8 cellular contexts compared by ENCODE assay signal in genomic region chr16:75320435-75320834, GRCh38.
DNase-seq lines count a peak whose midpoint lies in the region; ATAC-seq, FAIRE-seq and TF ChIP-seq lines count a peak whose summit lies in the region.

No MANE protein-coding gene starts in this region.

- no peaks in the 10 kb centered on the region for H3K79me2 ChIP-seq in K562 (ENCODE audit: control insufficient read depth, insufficient read depth, low read length)

- H4K20me1 ChIP-seq in K562 (replicated peaks; ENCODE audit: control insufficient read depth, insufficient read depth, low read length): no peaks in the 10 kb centered on the region

- WGBS in K562 (ENCODE audit: insufficient coverage, low coverage, missing lambda C conversion rate): 28% methylated on average over 3 of the region's 3 CpGs
- WGBS in mesodermal cell (ENCODE audit: insufficient coverage in 2 of 2), 2 experiments: 27 to 55% methylated on average over 3 of the region's 3 CpGs
- WGBS in esophagus muscularis mucosa: 78% methylated on average over 3 of the region's 3 CpGs

- H3K27ac ChIP-seq in K562 (ENCODE audit: extremely low read depth, low read depth, low read length) (no peak overlapping the region), mesodermal cell (ENCODE audit: low read depth, low read length, severe bottlenecking) (peak overlapping the region; percentile 72), esophagus muscularis mucosa (replicated peaks in 1 of 4) (no peak overlapping the region)

- no peaks in the 10 kb centered on the region for H3K27me3 ChIP-seq in K562 (ENCODE audit: control insufficient read depth in 2 of 2, insufficient read depth in 2 of 2, low read length in 2 of 2)
- no peaks in the 10 kb centered on the region for H3K27me3 ChIP-seq in esophagus muscularis mucosa

- peaks cover 10 to 13% of the 10 kb centered on the region in 2 experiments; a peak in 4 of 5 replicates for H3K4me1 ChIP-seq in K562 (replicated peaks in 1 of 2; ENCODE audit: control insufficient read depth in 2 of 2, insufficient read depth in 2 of 2, low read length in 2 of 2)
- H3K4me1 ChIP-seq in mesodermal cell (ENCODE audit: control insufficient read depth, insufficient read depth, low read length, poor library complexity, severe bottlenecking): peaks cover 48% of the 10 kb centered on the region
- H3K4me1 ChIP-seq in esophagus muscularis mucosa: peaks cover 0 to 9% (median 4%) of the 10 kb centered on the region in 4 donors

- H3K36me3 ChIP-seq in K562 (ENCODE audit: control insufficient read depth, insufficient read depth, low read length) (0 out of 3 replicates have a peak, but pooled peaks cover 2% of the 10 kb centered on the region), mesodermal cell (ENCODE audit: control insufficient read depth, insufficient read depth, low read length) (peaks cover 4% of the 10 kb centered on the region), esophagus muscularis mucosa (peaks cover 0 to 5% (median 1%) of the 10 kb centered on the region in 4 donors)

- TF ChIP-seq CTCF in AG04449 (IDR thresholded peaks at IDR 0.05; ENCODE audit: insufficient read depth, low read length, missing control alignments) (no peak), HFF-Myc (IDR thresholded peaks at IDR 0.05; ENCODE audit: low read depth, low read length, missing control alignments) (no peak), K562 (IDR thresholded peaks at IDR 0.05 in 2 of 3, conservative IDR thresholded peaks at IDR 0.05 in 1 of 3; ENCODE audit: insufficient read depth in 2 of 3, low read depth in 1 of 3, low read length in 3 of 3) (peak in 1 of 3 experiments; percentile 30; a peak in 1 of 6 replicates), esophagus muscularis mucosa (IDR thresholded peaks at IDR 0.05) (no peak)

- H3K4me3 ChIP-seq in AG04449 (ENCODE audit: low read depth, low read length) (peak overlapping the region; percentile 39), HFF-Myc (replicated peaks; ENCODE audit: low read depth, low read length) (peak overlapping the region; percentile 27), K562 (no peak overlapping the region), mesodermal cell (ENCODE audit: extremely low read depth, insufficient read depth, low read length, poor library complexity, severe bottlenecking) (no peak overlapping the region), esophagus muscularis mucosa (no peak overlapping the region)

- peak; percentile 6 for FAIRE-seq in K562 (lab: Jason Lieb, UNC)

- intact Hi-C loops in K562 (cut with micrococcal nuclease) (loop anchor here (5.0 kb wide), 1 partner anchor 68 kb away; the partner anchor contains the start of gene BCAR1), esophagus muscularis mucosa (cut with DNase I) (no loop called here)

- no peak for DNase-seq in AG04449 (ENCODE audit: low read depth, low spot score)
- DNase-seq in HFF-Myc (ENCODE audit: extremely low read depth, low read depth): no peak
- peak in 1 of 4 experiments; percentile 19 for DNase-seq in K562 (ENCODE audit: extremely low read depth in 1 of 4, low spot score in 3 of 4)
- DNase-seq in esophagus muscularis mucosa (ENCODE audit: extremely low spot score): no peak
- no peak for DNase-seq in islet precursor cell

- no peaks in the 10 kb centered on the region for H3K9me3 ChIP-seq in K562 (replicated peaks; ENCODE audit: control insufficient read depth, insufficient read depth, low read depth, low read length)
- no peaks in the 10 kb centered on the region for H3K9me3 ChIP-seq in mesodermal cell (ENCODE audit: control insufficient read depth, low read length)
- H3K9me3 ChIP-seq in esophagus muscularis mucosa: no peaks in the 10 kb centered on the region

- TF ChIP-seq POLR2A in K562 (conservative IDR thresholded peaks at IDR 0.05) (no peak), esophagus muscularis mucosa (IDR thresholded peaks at IDR 0.05; ENCODE audit: low read depth) (no peak)

- no peak overlapping the region for H3K4me2 ChIP-seq in K562 (ENCODE audit: insufficient read depth, low read length)

- peak; percentile 42 to 48 for TF ChIP-seq RAD21 in K562 (CRISPR knock-in tag; conservative IDR thresholded peaks at IDR 0.05 in 1 of 2, IDR thresholded peaks at IDR 0.05 in 1 of 2)

- in situ Hi-C loops in K562 (cut with MboI): no loop called here

- POLR2A ChIA-PET in AG04449 (lab: Yijun Ruan, JAX) (interaction anchor here (0.8 to 1.0 kb wide), 2 partner anchors 9 to 75 kb away, joined by 3 read pairs; no protein-coding TSS in a partner anchor), K562 (lab: Yijun Ruan, JAX) (interaction anchor here (0.9 to 2.1 kb wide), 2 partner anchors 10 to 15 kb away, joined by 3 to 7 read pairs; no protein-coding TSS in a partner anchor)

- CTCF ChIA-PET in AG04449 (lab: Yijun Ruan, JAX) (interaction anchor here (1.0 to 2.9 kb wide), 4 partner anchors 10 to 197 kb away, joined by 3 to 9 read pairs (median 4); no protein-coding TSS in a partner anchor), K562 (lab: Yijun Ruan, JAX; ENCODE audit: low intra/inter-chr PET ratio) (no interaction called here)

- H3K9me1 ChIP-seq in K562 (ENCODE audit: control insufficient read depth, insufficient read depth, low read length): no peaks in the 10 kb centered on the region

- H3K9ac ChIP-seq in K562 (ENCODE audit: insufficient read depth in 1 of 2, low read depth in 2 of 2, low read length in 2 of 2): no peak overlapping the region

- ATAC-seq in K562 (peak; percentile 61), GM19463 (IDR thresholded peaks at IDR 0.05; ENCODE audit: unreplicated experiment) (no peak), GM21447 (IDR thresholded peaks at IDR 0.05; ENCODE audit: unreplicated experiment) (no peak)

- no TSS peak for BruUV-seq in K562 (replicated peaks; lab: Mats Ljungman, UMichigan)

- no peak overlapping the region for H2AFZ ChIP-seq in K562 (ENCODE audit: low read depth, low read length)

- TF ChIP-seq EP300 in K562 (IDR thresholded peaks at IDR 0.05; ENCODE audit: low read length) (no peak), esophagus muscularis mucosa (IDR thresholded peaks at IDR 0.05) (no peak)

TF ChIP-seq in K562, 482 proteins besides CTCF, POLR2A, EP300 and RAD21:
- no peak for TF ChIP-seq ZMIZ1 (IDR thresholded peaks at IDR 0.05; ENCODE audit: low read depth in 2 of 2, low read length in 2 of 2)
- TF ChIP-seq TFAP4 (CRISPR knock-in tag; IDR thresholded peaks at IDR 0.05; ENCODE audit: borderline replicate concordance): 0 out of 2 replicates have a peak, but pooled peaks have one; percentile 30
- no peak for TF ChIP-seq TAF7 (tag; IDR thresholded peaks at IDR 0.05)
- no peak for TF ChIP-seq DPF2 (IDR thresholded peaks at IDR 0.05)
- no peak for TF ChIP-seq TAF15 (IDR thresholded peaks at IDR 0.05; ENCODE audit: low read depth, low read length)
- no peak for TF ChIP-seq NUFIP1 (IDR thresholded peaks at IDR 0.05; ENCODE audit: partially characterized antibody)
- TF ChIP-seq ARID2 (IDR thresholded peaks at IDR 0.05): no peak
- TF ChIP-seq DDX20 (tag; IDR thresholded peaks at IDR 0.05; ENCODE audit: low read depth): no peak
- TF ChIP-seq, protein P1, sequence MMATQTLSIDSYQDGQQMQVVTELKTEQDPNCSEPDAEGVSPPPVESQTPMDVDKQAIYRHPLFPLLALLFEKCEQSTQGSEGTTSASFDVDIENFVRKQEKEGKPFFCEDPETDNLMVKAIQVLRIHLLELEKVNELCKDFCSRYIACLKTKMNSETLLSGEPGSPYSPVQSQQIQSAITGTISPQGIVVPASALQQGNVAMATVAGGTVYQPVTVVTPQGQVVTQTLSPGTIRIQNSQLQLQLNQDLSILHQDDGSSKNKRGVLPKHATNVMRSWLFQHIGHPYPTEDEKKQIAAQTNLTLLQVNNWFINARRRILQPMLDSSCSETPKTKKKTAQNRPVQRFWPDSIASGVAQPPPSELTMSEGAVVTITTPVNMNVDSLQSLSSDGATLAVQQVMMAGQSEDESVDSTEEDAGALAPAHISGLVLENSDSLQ (IDR thresholded peaks at IDR 0.05): peak; percentile 84
TF ChIP-seq in K562: peak in this region for 2.

Comparison
In these comparisons a context has a peak if more than half of its experiments do, and no peak if none do; other contexts are left out.
1. H3K4me3 ChIP-seq: peak in AG04449 (single experiment) and HFF-Myc (single experiment); none in K562 (single experiment), mesodermal cell (single experiment) and esophagus muscularis mucosa (0 of 4).